23 cellular contexts compared by ENCODE assay signal in genomic region chrX:71945435-71945834, GRCh38.
"Had no signal": no experiment of that assay in that cellular context is flagged by ENCODE, and none has a peak within 500 bp of the region (broad histone marks: within the 10 kb centered on the region; RNA-seq: fewer than 3 reads in every experiment).

No MANE protein-coding gene starts in this region.

- DNase-seq: cortex of kidney; effector CD4-positive, alpha-beta T cell; endodermal cell; foreskin fibroblast; gastrocnemius medialis; kidney; mucosa of descending colon; naive thymus-derived CD4-positive, alpha-beta T cell; nephron progenitor cell; right cardiac atrium; small intestine; stimulated activated CD4-positive, alpha-beta T cell treated with anti-CD3 and anti-CD28 coated beads, Interleukin-12 subunit alpha, Interleukin-12 subunit beta, amount 100 ng/mL, for 4 hours; stimulated activated CD4-positive, alpha-beta T cell treated with anti-CD3 and anti-CD28 coated beads, Interleukin-1b, Interleukin-23, amount 100 ng/mL, for 48 hours; stimulated activated CD4-positive, alpha-beta T cell treated with anti-CD3 and anti-CD28 coated beads, Interleukin-4, amount 100 ng/mL, for 1 hour; stimulated activated CD8-positive, alpha-beta memory T cell treated with anti-CD3 and anti-CD28 coated beads, Interleukin-4, amount 100 ng/mL, for 48 hours; stimulated activated naive CD8-positive, alpha-beta T cell treated with anti-CD3 and anti-CD28 coated beads, Interleukin-15, Interleukin-2, amounts not matched to agents 100 U/mL and 50 U/mL, for 24 hours; transverse colon; upper lobe of right lung had no signal

- H3K4me3 Mint-ChIP-seq: endodermal cell; memory B cell; naive thymus-derived CD4-positive, alpha-beta T cell; nephron progenitor cell had no signal

- H3K4me1 ChIP-seq: gastrocnemius medialis, prostate gland, suprapubic skin, transverse colon, upper lobe of right lung had no signal

- H3K27ac Mint-ChIP-seq: endodermal cell; memory B cell; naive thymus-derived CD4-positive, alpha-beta T cell; nephron progenitor cell had no signal

- H3K9me3 ChIP-seq: gastrocnemius medialis, mucosa of descending colon, prostate gland, suprapubic skin, transverse colon, upper lobe of right lung had no signal

- H3K4me1 Mint-ChIP-seq: memory B cell; naive thymus-derived CD4-positive, alpha-beta T cell had no signal

- H3K27me3 ChIP-seq: gastrocnemius medialis, suprapubic skin, transverse colon, upper lobe of right lung had no signal

- H3K36me3 Mint-ChIP-seq: memory B cell; naive thymus-derived CD4-positive, alpha-beta T cell had no signal

- H3K36me3 ChIP-seq: gastrocnemius medialis, prostate gland, suprapubic skin, transverse colon, upper lobe of right lung had no signal

- H3K27ac ChIP-seq: epithelial cell of prostate, gastrocnemius medialis, prostate gland, suprapubic skin, upper lobe of right lung had no signal

- H3K9me3 Mint-ChIP-seq: memory B cell; naive thymus-derived CD4-positive, alpha-beta T cell had no signal

- H3K4me3 ChIP-seq: gastrocnemius medialis, lung, mucosa of descending colon, prostate gland, suprapubic skin, transverse colon, upper lobe of right lung had no signal
